In the genomic region with DNA sequence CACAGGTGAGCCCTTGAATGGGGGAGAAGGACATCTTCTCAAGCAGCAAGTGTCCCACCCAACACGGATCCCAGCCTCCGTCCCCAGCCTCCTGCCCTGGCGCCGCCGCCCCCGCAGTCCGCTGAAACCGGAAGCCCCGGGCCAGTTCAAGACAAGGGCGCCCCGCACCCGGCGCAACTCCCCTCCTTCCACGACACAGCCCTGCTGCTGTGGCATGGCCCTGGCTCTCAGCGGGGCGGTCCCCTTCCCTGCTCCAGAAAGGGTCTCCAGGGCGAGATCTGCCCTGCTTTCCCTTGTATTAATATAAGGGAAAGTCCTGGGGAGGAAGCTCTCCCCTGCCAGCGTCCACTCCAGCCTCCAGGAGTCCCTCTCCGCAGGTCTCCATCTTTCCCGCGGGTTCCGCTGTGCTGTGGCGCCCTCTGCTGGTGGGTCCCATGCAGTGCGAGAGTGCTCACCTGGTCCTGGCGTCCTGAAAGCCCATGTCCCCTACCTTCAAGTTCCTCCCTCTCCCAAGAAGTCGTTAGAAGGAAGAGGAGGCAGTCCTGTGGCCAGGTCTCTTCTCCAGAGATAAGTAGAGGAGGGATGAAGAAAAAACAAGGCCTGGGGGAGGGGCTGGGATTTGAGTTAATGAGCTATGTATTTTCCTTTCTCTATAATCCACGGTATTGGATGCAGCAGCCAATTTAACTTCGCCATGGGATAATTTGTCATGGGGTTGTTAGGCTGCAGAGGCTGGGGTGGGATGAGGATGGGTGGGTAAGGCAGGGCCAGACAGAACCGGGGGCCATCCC, we compare ENCODE assay signal across 9 cellular contexts.
DNase-seq lines count a peak whose midpoint lies in the region; ATAC-seq, FAIRE-seq and TF ChIP-seq lines count a peak whose summit lies in the region.
"Had no signal": no experiment of that assay in that cellular context is flagged by ENCODE, and none has a peak within 500 bp of the region (broad histone marks: within the 10 kb centered on the region; RNA-seq: fewer than 3 reads in every experiment).

No MANE protein-coding gene starts in this region.

- no peak overlapping the region for H2AFZ ChIP-seq in HepG2 (ENCODE audit: low read length)

- TF ChIP-seq CTCF in DOHH2 (IDR thresholded peaks at IDR 0.05; ENCODE audit: low read depth, low read length, poor library complexity, severe bottlenecking) (peak; percentile 98), LNCAP (IDR thresholded peaks at IDR 0.05) (peak; percentile 98), body of pancreas (IDR thresholded peaks at IDR 0.05) (peak; percentile 33 to 61 (median 47)), HepG2 (CRISPR knock-in tag; IDR thresholded peaks at IDR 0.05) (peak; percentile 75), tibial nerve (IDR thresholded peaks at IDR 0.05) (peak in 3 of 5 experiments; percentile 26 to 48 (median 44))

- TF ChIP-seq POLR2A in body of pancreas (IDR thresholded peaks at IDR 0.05) = no peak
- no peak for TF ChIP-seq POLR2A in HepG2 (IDR thresholded peaks at IDR 0.05; ENCODE audit: insufficient read depth in 1 of 2, low read depth in 2 of 2, low read length in 2 of 2)
- no peak for TF ChIP-seq POLR2A in tibial nerve (IDR thresholded peaks at IDR 0.05)

- in situ Hi-C loops in HepG2 (cut with HindIII; ENCODE audit: extremely low pct_ligation_motif_present, low pct_unique_long_range_greater_than_20kb) = no loop called here

- H3K27me3 ChIP-seq in DOHH2 (ENCODE audit: control insufficient read depth, low read length) (no peaks in the 10 kb centered on the region; the same call in 1 of the 2 replicates), body of pancreas (no peaks in the 10 kb centered on the region), HepG2 (ENCODE audit: control insufficient read depth in 1 of 2, insufficient read depth in 2 of 2, low read length in 2 of 2) (peaks cover 0 to 1% of the 10 kb centered on the region in 2 experiments; a peak in 1 of 5 replicates), tibial nerve (peaks cover 0 to 5% of the 10 kb centered on the region in 2 donors)

- no peaks in the 10 kb centered on the region for H3F3A ChIP-seq in DOHH2 (ENCODE audit: control insufficient read depth, insufficient read depth)

- H3K4me2 ChIP-seq in DOHH2 (ENCODE audit: low read length) = no peak overlapping the region
- no peak overlapping the region for H3K4me2 ChIP-seq in HepG2 (ENCODE audit: low read depth, low read length)

- CTCF ChIA-PET in HepG2 (lab: Yijun Ruan, JAX; ENCODE audit: low intra/inter-chr PET ratio, low total read pairs) = interaction anchor here (1.1 to 1.4 kb wide), 2 partner anchors 357 to 539 kb away, joined by 3 read pairs; no protein-coding TSS in a partner anchor

- intact Hi-C loops in body of pancreas (cut with DNase I) (no loop called here), HepG2 (cut with micrococcal nuclease; ENCODE audit: unreplicated experiment) (loop anchor here (1.0 to 5.0 kb wide), 2 partner anchors 539 to 652 kb away; no protein-coding TSS in a partner anchor)

- TF ChIP-seq EP300 in HepG2 (IDR thresholded peaks at IDR 0.05; ENCODE audit: low read depth in 2 of 2, low read length in 2 of 2) = no peak
- TF ChIP-seq EP300 in HepG2 (CRISPR knock-in tag; IDR thresholded peaks at IDR 0.05; ENCODE audit: borderline replicate concordance) = no peak
- TF ChIP-seq EP300 in tibial nerve (IDR thresholded peaks at IDR 0.05) = no peak

- DNase-seq in SW480 (ENCODE audit: low spot score) (peak; percentile 21), body of pancreas (peak in 3 of 4 donors; percentile 17 to 53 (median 37)), HepG2 (ENCODE audit: low spot score) (peak; percentile 23), tibial nerve (ENCODE audit: low spot score in 2 of 2) (no peak)

- H3K9ac ChIP-seq in HepG2 (ENCODE audit: insufficient read depth, low read depth, low read length) = no peak overlapping the region

- no peak for FAIRE-seq in HepG2 (lab: Jason Lieb, UNC)

- POLR2A ChIA-PET in HepG2 (lab: Yijun Ruan, JAX) = no interaction called here

- H3K79me2 ChIP-seq in DOHH2 (ENCODE audit: control insufficient read depth, low read length) = no peaks in the 10 kb centered on the region
- H3K79me2 ChIP-seq in HepG2 (ENCODE audit: insufficient read depth, low read length) = no peaks in the 10 kb centered on the region

- no TSS peak for BruUV-seq in HepG2 (replicated peaks; lab: Mats Ljungman, UMichigan)

- H3K4me1 ChIP-seq in DOHH2 (ENCODE audit: control insufficient read depth, low read length) = no peaks in the 10 kb centered on the region
- no peaks in the 10 kb centered on the region for H3K4me1 ChIP-seq in body of pancreas
- no peaks in the 10 kb centered on the region for H3K4me1 ChIP-seq in HepG2 (ENCODE audit: insufficient read depth, low read length)
- H3K4me1 ChIP-seq in tibial nerve = peaks cover 0 to under 1% (median 0%) of the 10 kb centered on the region in 4 donors

- WGBS in body of pancreas, 2 donors = 53 to 67% methylated on average over 23 to 29 of the region's 29 CpGs
- WGBS in HepG2 (ENCODE audit: low lambda C conversion rate) = 47% methylated on average over 26 of the region's 29 CpGs
- 30 to 54% methylated on average over 15 to 29 of the region's 29 CpGs for WGBS in tibial nerve, 2 donors

- TF ChIP-seq RAD21 in HepG2 (CRISPR knock-in tag; IDR thresholded peaks at IDR 0.05) = peak; percentile 22; the same call in 1 of the 2 replicates

- H3K36me3 ChIP-seq in DOHH2 (ENCODE audit: control insufficient read depth, low read length) = no peaks in the 10 kb centered on the region
- H3K36me3 ChIP-seq in body of pancreas (replicated peaks in 1 of 2; ENCODE audit: insufficient read depth in 1 of 2, low read depth in 2 of 2) = no peaks in the 10 kb centered on the region
- no peaks in the 10 kb centered on the region for H3K36me3 ChIP-seq in HepG2 (replicated peaks in 1 of 2; ENCODE audit: control insufficient read depth in 1 of 2, insufficient read depth in 2 of 2, low read length in 2 of 2)
- no peaks in the 10 kb centered on the region for H3K36me3 ChIP-seq in tibial nerve

- ATAC-seq in body of pancreas (no peak), HepG2 (peak; percentile 84), HG03045 (IDR thresholded peaks at IDR 0.05; ENCODE audit: unreplicated experiment) (no peak), HG03565 (IDR thresholded peaks at IDR 0.05; ENCODE audit: unreplicated experiment) (no peak)

- H4K20me1 ChIP-seq in DOHH2 (ENCODE audit: control insufficient read depth, insufficient read depth, low read depth, low read length) (no peaks in the 10 kb centered on the region; the same call in 1 of the 2 replicates), HepG2 (ENCODE audit: insufficient read depth, low read length) (no peaks in the 10 kb centered on the region)

- no peaks in the 10 kb centered on the region for H3K9me2 ChIP-seq in DOHH2 (replicated peaks; ENCODE audit: control insufficient read depth, low read length)

- H3K27ac ChIP-seq in DOHH2 (ENCODE audit: low read depth, low read length) = no peak overlapping the region
- H3K27ac ChIP-seq in body of pancreas = no peak overlapping the region
- H3K27ac ChIP-seq in HepG2 (ENCODE audit: extremely low read length, insufficient read depth, low read length) = no peak overlapping the region
- no peak overlapping the region for H3K27ac ChIP-seq in tibial nerve
- H3K27ac ChIP-seq: SK-N-MC had no signal

- no peak overlapping the region for H3K4me3 ChIP-seq in DOHH2 (ENCODE audit: low read length)
- H3K4me3 ChIP-seq in body of pancreas = no peak overlapping the region
- H3K4me3 ChIP-seq in HepG2 (replicated peaks in 1 of 3; ENCODE audit: insufficient read depth in 1 of 3, low read depth in 2 of 3, low read length in 3 of 3) = no peak overlapping the region
- H3K4me3 ChIP-seq in tibial nerve = no peak overlapping the region
- H3K4me3 ChIP-seq: SK-N-MC had no signal

- H3K9me3 ChIP-seq in DOHH2 (ENCODE audit: control insufficient read depth, insufficient read depth, low read length) (no peaks in the 10 kb centered on the region), body of pancreas (no peaks in the 10 kb centered on the region), HepG2 (ENCODE audit: low read length) (no peaks in the 10 kb centered on the region), tibial nerve (peaks cover 0 to 8% (median 2%) of the 10 kb centered on the region in 4 donors)

TF ChIP-seq in HepG2, 621 proteins besides CTCF, POLR2A, EP300 and RAD21:
- no peak for TF ChIP-seq ZBTB1 (CRISPR knock-in tag; IDR thresholded peaks at IDR 0.05; ENCODE audit: borderline replicate concordance)
- no peak for TF ChIP-seq MXI1 (IDR thresholded peaks at IDR 0.05; ENCODE audit: borderline replicate concordance, low read depth, low read length)
- TF ChIP-seq KDM2A (CRISPR knock-in tag; IDR thresholded peaks at IDR 0.05; ENCODE audit: borderline replicate concordance, low read depth) = 0 out of 2 replicates have a peak, but pooled peaks have one; percentile 30
- no peak for TF ChIP-seq NCOA1 (CRISPR knock-in tag; IDR thresholded peaks at IDR 0.05)
- TF ChIP-seq STAG1 (CRISPR knock-in tag; IDR thresholded peaks at IDR 0.05) = peak; percentile 71
- TF ChIP-seq ZNF546 (CRISPR knock-in tag; conservative IDR thresholded peaks at IDR 0.05) = no peak
- TF ChIP-seq, protein P1, sequence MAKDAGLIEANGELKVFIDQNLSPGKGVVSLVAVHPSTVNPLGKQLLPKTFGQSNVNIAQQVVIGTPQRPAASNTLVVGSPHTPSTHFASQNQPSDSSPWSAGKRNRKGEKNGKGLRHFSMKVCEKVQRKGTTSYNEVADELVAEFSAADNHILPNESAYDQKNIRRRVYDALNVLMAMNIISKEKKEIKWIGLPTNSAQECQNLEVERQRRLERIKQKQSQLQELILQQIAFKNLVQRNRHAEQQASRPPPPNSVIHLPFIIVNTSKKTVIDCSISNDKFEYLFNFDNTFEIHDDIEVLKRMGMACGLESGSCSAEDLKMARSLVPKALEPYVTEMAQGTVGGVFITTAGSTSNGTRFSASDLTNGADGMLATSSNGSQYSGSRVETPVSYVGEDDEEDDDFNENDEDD (CRISPR knock-in tag; IDR thresholded peaks at IDR 0.05; ENCODE audit: borderline replicate concordance) = peak; percentile 32; the same call in 1 of the 2 replicates
- TF ChIP-seq, protein P2, sequence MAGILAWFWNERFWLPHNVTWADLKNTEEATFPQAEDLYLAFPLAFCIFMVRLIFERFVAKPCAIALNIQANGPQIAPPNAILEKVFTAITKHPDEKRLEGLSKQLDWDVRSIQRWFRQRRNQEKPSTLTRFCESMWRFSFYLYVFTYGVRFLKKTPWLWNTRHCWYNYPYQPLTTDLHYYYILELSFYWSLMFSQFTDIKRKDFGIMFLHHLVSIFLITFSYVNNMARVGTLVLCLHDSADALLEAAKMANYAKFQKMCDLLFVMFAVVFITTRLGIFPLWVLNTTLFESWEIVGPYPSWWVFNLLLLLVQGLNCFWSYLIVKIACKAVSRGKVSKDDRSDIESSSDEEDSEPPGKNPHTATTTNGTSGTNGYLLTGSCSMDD (CRISPR knock-in tag; IDR thresholded peaks at IDR 0.05) = no peak
- TF ChIP-seq ZNF746 (CRISPR knock-in tag; IDR thresholded peaks at IDR 0.05) = no peak
- TF ChIP-seq, protein P3, sequence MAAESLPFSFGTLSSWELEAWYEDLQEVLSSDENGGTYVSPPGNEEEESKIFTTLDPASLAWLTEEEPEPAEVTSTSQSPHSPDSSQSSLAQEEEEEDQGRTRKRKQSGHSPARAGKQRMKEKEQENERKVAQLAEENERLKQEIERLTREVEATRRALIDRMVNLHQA (CRISPR knock-in tag; IDR thresholded peaks at IDR 0.05) = no peak
TF ChIP-seq in HepG2: peak in this region for 3.

Comparison
In these comparisons a context has a peak if more than half of its experiments do, and no peak if none do; other contexts are left out.
1. CTCF ChIP-seq: peak in every context shown above with its lines; median percentile 98 in DOHH2; 98 in LNCAP; 75 in HepG2; 47 in body of pancreas; 44 in tibial nerve.
2. DNase-seq: peak in SW480 (single experiment), body of pancreas (3 of 4) and HepG2 (single experiment); none in tibial nerve (0 of 2).